Comparison of ENCODE assay signal across 8 cellular contexts in genomic region chr20:433300-433975, GRCh38. TPM values are rescaled to one million over a fixed set of nuclear protein-coding genes. Genes with fewer than 3 reads are reported as not detected.
DNase-seq lines count a peak whose midpoint lies in the region; ATAC-seq and TF ChIP-seq lines count a peak whose summit lies in the region.

No MANE protein-coding gene starts in this region.

- H3K9me3 ChIP-seq in BE2C, result no peaks in the 10 kb centered on the region

- H3K27me3 ChIP-seq in BE2C, result no peaks in the 10 kb centered on the region

- peak; percentile 19 for DNase-seq in EH (ENCODE audit: low read depth)
- DNase-seq in LHCN-M2 (ENCODE audit: low read depth), result peak; percentile 30
- DNase-seq in activated effector memory CD4-positive, alpha-beta T cell treated with Interleukin-2 at 50 U/mL for 16 hours, result peak; percentile 33
- peak; percentile 56 for DNase-seq in renal cortical epithelial cell (ENCODE audit: low read depth)
- DNase-seq in nucleus accumbens (lab: John Stamatoyannopoulos, UW), result no peak
- DNase-seq in BE2C, result no peak
- DNase-seq in NCI-H2029 treated with DMSO at 0.1 percent for 48 hours (lab: John Stamatoyannopoulos, UW), result no peak

- H3K4me3 ChIP-seq in BE2C (ENCODE audit: low read depth, low read length), result no peak overlapping the region

- no peaks in the 10 kb centered on the region for H3K4me1 ChIP-seq in BE2C

- peak; percentile 88 for ATAC-seq in GM21529 (IDR thresholded peaks at IDR 0.05; ENCODE audit: unreplicated experiment)

- peaks cover 2% of the 10 kb centered on the region; the same call in 1 of the 2 replicates for H3K36me3 ChIP-seq in BE2C

- no peak for TF ChIP-seq CTCF in BE2C (IDR thresholded peaks at IDR 0.05; ENCODE audit: low read depth, low read length)

RNA-seq across cellular contexts. Expression of gene RBCK1, which starts 25.3 kb away (rescaled TPM):
- total RNA-seq in LHCN-M2 (2014; rRNA removed) (80.2 and 91.0 TPM in 2 replicates), renal cortical epithelial cell (114 and 166 TPM in 2 replicates)
- polyA plus RNA-seq in LHCN-M2 (2012), result 75.5 TPM
- 91.3 TPM for polyA plus RNA-seq in BE2C (2012; ENCODE audit: insufficient read depth, insufficient read length, low read depth)

RNA-seq across cellular contexts. Expression of gene TBC1D20, which starts 28.9 kb away (rescaled TPM):
- total RNA-seq in LHCN-M2 (2014; rRNA removed) (30.0 and 34.6 TPM in 2 replicates), renal cortical epithelial cell (34.2 and 36.9 TPM in 2 replicates)
- 26.7 TPM for polyA plus RNA-seq in LHCN-M2 (2012)
- polyA plus RNA-seq in BE2C (2012; ENCODE audit: insufficient read depth, insufficient read length, low read depth), result 17.9 TPM

RNA-seq across cellular contexts. Expression of gene TRIB3, which starts 52.9 kb away (rescaled TPM):
- total RNA-seq in LHCN-M2 (2014; rRNA removed) (1.3 and 1.6 TPM in 2 replicates), renal cortical epithelial cell (22.0 and 114 TPM in 2 replicates)
- 2.0 TPM for polyA plus RNA-seq in LHCN-M2 (2012)
- polyA plus RNA-seq in BE2C (2012; ENCODE audit: insufficient read depth, insufficient read length, low read depth), result 157 TPM

Comparison
In these comparisons a context has a peak if more than half of its experiments do, and no peak if none do; other contexts are left out.
1. DNase-seq: peak in EH (single experiment), LHCN-M2 (single experiment), activated effector memory CD4-positive, alpha-beta T cell treated with Interleukin-2 at 50 U/mL for 16 hours (single experiment) and renal cortical epithelial cell (single experiment); none in nucleus accumbens (0 of 56), BE2C (single experiment) and NCI-H2029 treated with DMSO at 0.1 percent for 48 hours (single experiment).